ENCODE assay signal across 13 cellular contexts in the genomic region with DNA sequence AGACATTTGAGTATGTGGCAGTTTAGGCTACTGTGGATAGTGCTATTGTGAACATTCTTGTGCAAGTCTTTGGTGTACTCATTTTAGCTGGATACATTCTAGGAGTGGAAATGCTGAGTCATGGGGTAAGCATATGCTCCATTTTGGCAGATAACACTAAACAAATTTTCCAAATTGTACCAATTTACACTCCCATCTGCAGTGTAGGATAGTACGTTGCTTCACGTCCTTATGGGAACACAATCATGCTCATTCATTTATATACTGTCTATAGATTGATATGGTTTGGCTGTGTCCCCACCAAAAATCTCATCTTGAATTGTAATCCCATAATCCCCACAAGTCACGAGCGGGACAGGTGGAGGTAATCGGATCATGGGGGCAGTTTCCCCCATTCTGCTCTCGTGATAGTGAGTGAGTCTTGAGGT. TPM values are rescaled to one million over a fixed set of nuclear protein-coding genes. Genes with fewer than 3 reads are reported as not detected.
A peak's percentile ranks its signal among the peaks of the same experiment; 100 is the strongest.
DNase-seq lines count a peak whose midpoint lies in the region; ATAC-seq and TF ChIP-seq lines count a peak whose summit lies in the region.
"Had no signal": no experiment of that assay in that cellular context is flagged by ENCODE, and none has a peak within 500 bp of the region (broad histone marks: within the 10 kb centered on the region; RNA-seq: fewer than 3 reads in every experiment).

No MANE protein-coding gene starts in this region.

- ATAC-seq in left lung = peak; percentile 57

- DNase-seq in AG20443 (ENCODE audit: low spot score) (peak; percentile 64), LHCN-M2 (ENCODE audit: low read depth) (peak; percentile 81), amniotic epithelial cell (ENCODE audit: low read depth) (peak; percentile 65), left lung (no peak), OCI-LY7 (ENCODE audit: low spot score) (no peak), GDM1 (lab: John Stamatoyannopoulos, UW) (no peak), vagina (ENCODE audit: extremely low spot score in 2 of 2) (no peak), type B pancreatic cell (ENCODE audit: extremely low spot score, unreplicated experiment) (no peak)
- DNase-seq: DMS79; effector CD8-positive, alpha-beta T cell; KG1; kidney glomerular epithelial cell had no signal

- CTCF ChIA-PET in OCI-LY7 (lab: Charles Lee; ENCODE audit: unreplicated experiment) = no interaction called here

- POLR2A ChIA-PET in OCI-LY7 (lab: Charles Lee) = interaction anchor here (0.5 kb wide), 1 partner anchor 8 kb away, joined by 3 read pairs; no protein-coding TSS in a partner anchor

- H2AFZ ChIP-seq in OCI-LY7 (ENCODE audit: low read length) = no peak overlapping the region

- H3K27ac Mint-ChIP-seq in type B pancreatic cell = no peak overlapping the region

- no peak overlapping the region for H3K4me3 ChIP-seq in left lung
- no peak overlapping the region for H3K4me3 ChIP-seq in OCI-LY7 (ENCODE audit: low read depth, low read length, poor library complexity, severe bottlenecking)
- H3K4me3 ChIP-seq in vagina = no peak overlapping the region
- H3K4me3 ChIP-seq: right atrium auricular region had no signal

- intact Hi-C loops in left lung (cut with DNase I) (no loop called here), OCI-LY7 (cut with micrococcal nuclease; ENCODE audit: unreplicated experiment) (no loop called here), vagina (cut with DNase I) (no loop called here)

- peaks cover 29% of the 10 kb centered on the region for H3K36me3 Mint-ChIP-seq in type B pancreatic cell

- H3K79me2 ChIP-seq in OCI-LY7 (ENCODE audit: insufficient read depth, low read depth, low read length) = no peaks in the 10 kb centered on the region

- no peak overlapping the region for H3K27ac ChIP-seq in left lung
- H3K27ac ChIP-seq in OCI-LY7 (ENCODE audit: low read depth, low read length, poor library complexity, severe bottlenecking) = no peak overlapping the region
- H3K27ac ChIP-seq in vagina = no peak overlapping the region
- H3K27ac ChIP-seq: right atrium auricular region had no signal

- no peak for TF ChIP-seq POLR2A in vagina (IDR thresholded peaks at IDR 0.05)

- no peaks in the 10 kb centered on the region for H3K9me2 ChIP-seq in OCI-LY7 (ENCODE audit: insufficient read depth, low read length)

- H3K4me1 ChIP-seq in left lung = peaks cover 0 to 13% of the 10 kb centered on the region in 2 donors
- H3K4me1 ChIP-seq in OCI-LY7 (ENCODE audit: insufficient read depth, low read length, poor library complexity, severe bottlenecking) = no peaks in the 10 kb centered on the region
- peaks cover 28% of the 10 kb centered on the region for H3K4me1 ChIP-seq in vagina

- H3K27me3 ChIP-seq in left lung (no peaks in the 10 kb centered on the region), vagina (no peaks in the 10 kb centered on the region)
- H3K27me3 ChIP-seq: right atrium auricular region had no signal

- H3K9me3 Mint-ChIP-seq in type B pancreatic cell = no peaks in the 10 kb centered on the region

- H4K20me1 ChIP-seq in OCI-LY7 (ENCODE audit: insufficient read depth, low read length) = no peaks in the 10 kb centered on the region; the same call in 1 of the 2 replicates

- H3K4me2 ChIP-seq in OCI-LY7 (ENCODE audit: low read length) = no peak overlapping the region

- no peak overlapping the region for H3K4me3 Mint-ChIP-seq in type B pancreatic cell

- H3K9me3 ChIP-seq in left lung (no peaks in the 10 kb centered on the region), OCI-LY7 (ENCODE audit: low read length) (no peaks in the 10 kb centered on the region), vagina (no peaks in the 10 kb centered on the region)
- H3K9me3 ChIP-seq: right atrium auricular region had no signal

- no peaks in the 10 kb centered on the region for H3K27me3 Mint-ChIP-seq in type B pancreatic cell

- H3K36me3 ChIP-seq in left lung (peaks cover 0 to 51% of the 10 kb centered on the region in 2 donors), OCI-LY7 (ENCODE audit: insufficient read depth, low read length) (peaks cover 58% of the 10 kb centered on the region), vagina (peaks cover 0 to 32% of the 10 kb centered on the region in 2 donors)

- peaks cover 14% of the 10 kb centered on the region for H3K4me1 Mint-ChIP-seq in type B pancreatic cell (ENCODE audit: unreplicated experiment)

- BruUV-seq in OCI-LY7 (replicated peaks; lab: Mats Ljungman, UMichigan) = no TSS peak

- TF ChIP-seq CTCF in left lung (IDR thresholded peaks at IDR 0.05) = no peak
- TF ChIP-seq CTCF in OCI-LY7 (conservative IDR thresholded peaks at IDR 0.05; ENCODE audit: low read length) = no peak
- no peak for TF ChIP-seq CTCF in vagina (IDR thresholded peaks at IDR 0.05)
- TF ChIP-seq CTCF in type B pancreatic cell (conservative IDR thresholded peaks at IDR 0.05) = no peak

RNA-seq across cellular contexts. Expression of gene RNF216, which starts 25.7 kb away (rescaled TPM):
- total RNA-seq in LHCN-M2 (2014; rRNA removed) (48.0 and 51.3 TPM in 2 replicates), left lung (10 to 100 TPM; 28.4 to 34.4 TPM), OCI-LY7 (2022) (29.8 and 32.6 TPM in 2 replicates), vagina (27.7 TPM), type B pancreatic cell (ENCODE audit: low replicate concordance) (26.9 and 35.8 TPM in 2 replicates)
- 32.1 TPM for polyA plus RNA-seq in LHCN-M2 (2012)
- 28.6 and 29.4 TPM in 2 replicates for total RNA-seq in OCI-LY7 (2014; rRNA removed; shearing (Covaris generic))

Comparison
In these comparisons a context has a peak if more than half of its experiments do, and no peak if none do; other contexts are left out.
1. DNase-seq: peak in AG20443 (single experiment), LHCN-M2 (single experiment) and amniotic epithelial cell (single experiment); none in left lung (0 of 2), OCI-LY7 (single experiment), GDM1 (single experiment), vagina (0 of 2) and type B pancreatic cell (single experiment).